In genomic region chr1:110338200-110339039, GRCh38 we compare ENCODE assay signal across 8 cellular contexts. TPM values are rescaled to one million over a fixed set of nuclear protein-coding genes. Genes with fewer than 3 reads are reported as not detected.
A peak's percentile ranks its signal among the peaks of the same experiment; 100 is the strongest.
DNase-seq lines count a peak whose midpoint lies in the region; ATAC-seq, FAIRE-seq and TF ChIP-seq lines count a peak whose summit lies in the region.

No MANE protein-coding gene starts in this region.

- H3K27me3 Mint-ChIP-seq in Caco-2 (ENCODE audit: insufficient read depth, unreplicated experiment) = no peaks in the 10 kb centered on the region

- CTCF ChIA-PET in Caco-2 (lab: Charles Lee) (interaction anchor here (0.6 to 2.1 kb wide), 21 partner anchors 9 to 1360 kb away, joined by 3 to 11 read pairs (median 4); no protein-coding TSS in a partner anchor), endothelial cell of umbilical vein (lab: Charles Lee) (interaction anchor here (0.8 to 5.5 kb wide), 16 partner anchors 10 to 157 kb away, joined by 3 to 80 read pairs (median 7); partner anchors contain the start of genes KCNC4 and LAMTOR5)

- POLR2A ChIA-PET in Caco-2 (lab: Charles Lee) = interaction anchor here (0.5 to 2.1 kb wide), 14 partner anchors 10 to 304 kb away, joined by 3 to 8 read pairs (median 4); partner anchors contain the start of genes KCNC4, SLC16A4 and STRIP1
- POLR2A ChIA-PET in endothelial cell of umbilical vein (lab: Charles Lee) = interaction anchor here (0.9 to 1.3 kb wide), 6 partner anchors 10 to 304 kb away, joined by 3 to 5 read pairs (median 4); partner anchors contain the start of gene STRIP1

- dilution Hi-C loops in endothelial cell of umbilical vein (cut with MboI; ENCODE audit: extremely low pct_ligation_motif_present, low sequenced_read_pairs) = no loop called here

- peaks cover 41% of the 10 kb centered on the region for H3K79me2 ChIP-seq in endothelial cell of umbilical vein (ENCODE audit: control insufficient read depth, insufficient read depth, low read length)

- no peaks in the 10 kb centered on the region for H3K9me3 Mint-ChIP-seq in Caco-2 (ENCODE audit: unreplicated experiment)

- peak; percentile 74 for TF ChIP-seq POLR2A in endothelial cell of umbilical vein (IDR thresholded peaks at IDR 0.05; ENCODE audit: low read depth, low read length)

- peaks cover 37% of the 10 kb centered on the region for H3K36me3 Mint-ChIP-seq in Caco-2 (ENCODE audit: insufficient read depth, unreplicated experiment)

- H3K9me1 ChIP-seq in endothelial cell of umbilical vein (replicated peaks; ENCODE audit: control insufficient read depth, extremely low read depth, insufficient read depth, low read length) = no peaks in the 10 kb centered on the region

- H3K27me3 ChIP-seq in Caco-2 (replicated peaks; ENCODE audit: control insufficient read depth, insufficient read depth, low read length) (no peaks in the 10 kb centered on the region), HUES48 (ENCODE audit: control insufficient read depth, insufficient read depth, low read length) (no peaks in the 10 kb centered on the region), endothelial cell of umbilical vein (ENCODE audit: control insufficient read depth in 2 of 2, insufficient read depth in 2 of 2, low read length in 2 of 2) (no peaks in the 10 kb centered on the region)

- H3K4me3 ChIP-seq in Caco-2 (ENCODE audit: low read depth, low read length) = peak overlapping the region; percentile 73
- H3K4me3 ChIP-seq in HUES48 (ENCODE audit: low read depth, low read length) = peak overlapping the region; percentile 93
- H3K4me3 ChIP-seq in endothelial cell of umbilical vein (replicated peaks in 1 of 3; ENCODE audit: insufficient read depth in 1 of 3, low read depth in 1 of 3, low read length in 3 of 3) = peak overlapping the region; percentile 57 to 84 (median 83)
- H3K4me3 ChIP-seq in mucosa of descending colon = peak overlapping the region; percentile 88

- FAIRE-seq in endothelial cell of umbilical vein (lab: Jason Lieb, UNC) = peak; percentile 73

- H3K36me3 ChIP-seq in Caco-2 (ENCODE audit: control insufficient read depth, insufficient read depth, low read length) = no peaks in the 10 kb centered on the region
- H3K36me3 ChIP-seq in HUES48 (ENCODE audit: control insufficient read depth, insufficient read depth, low read length) = peaks cover 30% of the 10 kb centered on the region
- H3K36me3 ChIP-seq in endothelial cell of umbilical vein (ENCODE audit: control insufficient read depth in 2 of 2, extremely low read depth in 1 of 2, insufficient read depth in 2 of 2, low read length in 2 of 2) = peaks cover 6 to 8% of the 10 kb centered on the region in 2 experiments
- H3K36me3 ChIP-seq in mucosa of descending colon (ENCODE audit: low read depth) = peaks cover 7% of the 10 kb centered on the region

- H3K4me1 ChIP-seq in Caco-2 (peaks cover 18% of the 10 kb centered on the region; the same call in 1 of the 2 replicates), HUES48 (ENCODE audit: control insufficient read depth, insufficient read depth, low read length) (peaks cover 26% of the 10 kb centered on the region), endothelial cell of umbilical vein (ENCODE audit: control insufficient read depth, extremely low read depth, insufficient read depth, low read length) (peaks cover 35% of the 10 kb centered on the region), mucosa of descending colon (ENCODE audit: low read depth) (peaks cover 32% of the 10 kb centered on the region)

- H3K27ac Mint-ChIP-seq in Caco-2 (ENCODE audit: unreplicated experiment) = no peak overlapping the region

- H3K4me1 Mint-ChIP-seq in Caco-2 (ENCODE audit: low read depth, unreplicated experiment) = peaks cover 15% of the 10 kb centered on the region

- ATAC-seq in GM21423 (IDR thresholded peaks at IDR 0.05; ENCODE audit: unreplicated experiment) (peak; percentile 65), mucosa of descending colon (peak; percentile 84)

- TF ChIP-seq CTCF in Caco-2 (IDR thresholded peaks at IDR 0.05; ENCODE audit: insufficient read depth in 1 of 2, low read depth in 1 of 2, low read length in 1 of 2, severe bottlenecking in 1 of 2, unreplicated experiment in 1 of 2) (peak in 1 of 2 experiments; percentile 31), endothelial cell of umbilical vein (IDR thresholded peaks at IDR 0.05; ENCODE audit: extremely low read depth in 1 of 2, insufficient read depth in 1 of 2, low read depth in 1 of 2, low read length in 2 of 2) (peak; percentile 40 to 54), mucosa of descending colon (IDR thresholded peaks at IDR 0.05) (peak; percentile 42)

- intact Hi-C loops in Caco-2 (cut with micrococcal nuclease; ENCODE audit: unreplicated experiment) = loop anchor here (1.0 to 10.0 kb wide), 3 partner anchors 54 to 126 kb away; partner anchors contain the start of genes LAMTOR5 and SLC16A4
- intact Hi-C loops in endothelial cell of umbilical vein (cut with micrococcal nuclease) = loop anchor here (1.0 to 5.0 kb wide), 4 partner anchors 69 to 912 kb away; partner anchors contain the start of genes KCNC4, LAMTOR5 and PSMA5
- intact Hi-C loops in mucosa of descending colon (cut with DNase I, micrococcal nuclease) = loop anchor here in 1 of 2 donors (5.0 kb wide), 1 partner anchor 69 kb away; the partner anchor contains the start of gene LAMTOR5

- H3K9ac ChIP-seq in HUES48 (ENCODE audit: low read depth, low read length) (peak overlapping the region; percentile 96), endothelial cell of umbilical vein (replicated peaks; ENCODE audit: extremely low read depth, insufficient read depth, low read length) (peak overlapping the region; percentile 88)

- peak overlapping the region; percentile 100 for H3K27ac ChIP-seq in HUES48 (ENCODE audit: low read depth, low read length)
- peak overlapping the region; percentile 88 for H3K27ac ChIP-seq in endothelial cell of umbilical vein (ENCODE audit: insufficient read depth, low read depth, low read length)

- peaks cover 3% of the 10 kb centered on the region for H4K20me1 ChIP-seq in endothelial cell of umbilical vein (replicated peaks; ENCODE audit: control insufficient read depth, extremely low read depth, insufficient read depth, low read length)

- H3K9me3 ChIP-seq in Caco-2 = no peaks in the 10 kb centered on the region
- no peaks in the 10 kb centered on the region for H3K9me3 ChIP-seq in HUES48 (ENCODE audit: control insufficient read depth, insufficient read depth, low read length)
- H3K9me3 ChIP-seq in endothelial cell of umbilical vein (replicated peaks; ENCODE audit: control insufficient read depth, insufficient read depth, low read length) = no peaks in the 10 kb centered on the region
- H3K9me3 ChIP-seq in mucosa of descending colon = no peaks in the 10 kb centered on the region

- BruUV-seq in Caco-2 (replicated peaks; lab: Mats Ljungman, UMichigan) = no TSS peak
- TSS peak; percentile 56 for BruUV-seq in endothelial cell of umbilical vein (replicated peaks; lab: Mats Ljungman, UMichigan)

- peak overlapping the region; percentile 92 for H3K4me2 ChIP-seq in endothelial cell of umbilical vein (ENCODE audit: insufficient read depth, low read length)

- peak overlapping the region; percentile 36 for H2AFZ ChIP-seq in endothelial cell of umbilical vein (ENCODE audit: low read depth, low read length)

- DNase-seq in Caco-2 (peak; percentile 93 to 97), NOMO-1 treated with dmso at 0.1 percent for 144 hours (lab: John Stamatoyannopoulos, UW; ENCODE audit: unreplicated experiment) (peak; percentile 99), endothelial cell of umbilical vein (ENCODE audit: low read depth, low spot score) (no peak), mucosa of descending colon (peak; percentile 95 to 99 (median 96))
- peak; percentile 87 for DNase-seq in activated CD8-positive, alpha-beta memory T cell treated with anti-CD3 and anti-CD28 coated beads, Interleukin-2, amount 50 U/mL, for 24 hours (ENCODE audit: extremely low read depth)
- DNase-seq in stimulated activated CD8-positive, alpha-beta memory T cell treated with anti-CD3 and anti-CD28 coated beads, Interleukin-4, amount 100 ng/mL, for 24 hours (ENCODE audit: low read depth) = peak; percentile 84

- H3K4me3 Mint-ChIP-seq in Caco-2 (ENCODE audit: unreplicated experiment) = no peak overlapping the region

TF ChIP-seq in endothelial cell of umbilical vein, 7 proteins besides CTCF, POLR2A, EP300 and RAD21:
- TF ChIP-seq JUN (IDR thresholded peaks at IDR 0.05; ENCODE audit: borderline replicate concordance, insufficient read depth, insufficient read length, low read depth) = no peak
- peak; percentile 99 for TF ChIP-seq MYC (IDR thresholded peaks at IDR 0.05; ENCODE audit: low read depth, low read length)
- TF ChIP-seq FOS (IDR thresholded peaks at IDR 0.05; ENCODE audit: borderline replicate concordance, insufficient read depth, low read length) = peak; percentile 4
- peak; percentile 12 for TF ChIP-seq POLR2AphosphoS5 (IDR thresholded peaks at IDR 0.05; ENCODE audit: insufficient read depth, low read depth, low read length)
- TF ChIP-seq MAX (IDR thresholded peaks at IDR 0.05; ENCODE audit: insufficient read depth, insufficient read length) = peak; percentile 98

RNA-seq across cellular contexts. Expression of gene RBM15, which starts 0.8 kb away (rescaled TPM):
- total RNA-seq in Caco-2 (2022) = 34.3 and 36.1 TPM in 2 replicates
- 26.9 and 29.5 TPM in 2 replicates for total RNA-seq in endothelial cell of umbilical vein
- polyA plus RNA-seq in endothelial cell of umbilical vein = 7.3 and 8.5 TPM in 2 replicates
- polyA plus RNA-seq in endothelial cell of umbilical vein (2011; cell fraction: cytosol; rRNA removed) = 7.7 and 7.8 TPM in 2 replicates
- polyA plus RNA-seq in endothelial cell of umbilical vein (2011; cell fraction: nucleus; rRNA removed) = 16.0 and 17.9 TPM in 2 replicates
- polyA plus RNA-seq in endothelial cell of umbilical vein (2012) = 3.9 and 5.5 TPM in 2 replicates
- 68.5 and 70.8 TPM in 2 replicates for polyA minus RNA-seq in endothelial cell of umbilical vein
- polyA minus RNA-seq in endothelial cell of umbilical vein (2011; cell fraction: cytosol; rRNA and poly(A)+ RNA removed) = 44.8 TPM
- polyA minus RNA-seq in endothelial cell of umbilical vein (2011; cell fraction: nucleus; rRNA and poly(A)+ RNA removed) = 66.8 and 80.4 TPM in 2 replicates
- total RNA-seq in mucosa of descending colon = 10 to 100 TPM; 24.1 to 29.0 (median 26.7) TPM

RNA-seq across cellular contexts. Expression of gene SLC16A4, which starts 52.4 kb away (rescaled TPM):
- total RNA-seq in Caco-2 (2022) (7.6 and 9.3 TPM in 2 replicates), endothelial cell of umbilical vein (2.1 and 2.8 TPM in 2 replicates), mucosa of descending colon (1 to 10 TPM in 2 of 3 donors, under 1 TPM in 1; 0.67 to 4.4 (median 1.8) TPM)
- 6.3 and 7.2 TPM in 2 replicates for polyA plus RNA-seq in endothelial cell of umbilical vein
- 3.4 and 3.9 TPM in 2 replicates for polyA plus RNA-seq in endothelial cell of umbilical vein (2011; cell fraction: cytosol; rRNA removed)
- 2.3 and 2.7 TPM in 2 replicates for polyA plus RNA-seq in endothelial cell of umbilical vein (2011; cell fraction: nucleus; rRNA removed)
- 3.0 and 6.4 TPM in 2 replicates for polyA plus RNA-seq in endothelial cell of umbilical vein (2012)
- polyA minus RNA-seq in endothelial cell of umbilical vein = 13.8 and 15.8 TPM in 2 replicates
- not detected for polyA minus RNA-seq in endothelial cell of umbilical vein (2011; cell fraction: cytosol; rRNA and poly(A)+ RNA removed)
- 2.0 and 4.2 TPM in 2 replicates for polyA minus RNA-seq in endothelial cell of umbilical vein (2011; cell fraction: nucleus; rRNA and poly(A)+ RNA removed)
